In genomic region chr7:136635755-136636154, GRCh38 we compare ENCODE assay signal across 39 cellular contexts.
"Had no signal": no experiment of that assay in that cellular context is flagged by ENCODE, and none has a peak within 500 bp of the region (broad histone marks: within the 10 kb centered on the region; RNA-seq: fewer than 3 reads in every experiment).

No MANE protein-coding gene starts in this region.

- H3K4me1 ChIP-seq: adrenal gland, body of pancreas, breast epithelium had no signal

- H3K27me3 Mint-ChIP-seq: activated B cell treated with CpG ODN at 0.5 μM for 24 hours; activated CD4-positive, alpha-beta memory T cell treated with anti-CD3 and anti-CD28 coated beads for 36 hours; activated CD4-positive, alpha-beta T cell treated with anti-CD3 and anti-CD28 coated beads, Interleukin-2, amount 10 ng/mL, durations not matched to agents 24 days and 14 days; activated CD8-positive, alpha-beta T cell treated with anti-CD3 and anti-CD28 coated beads for 36 hours; activated naive CD8-positive, alpha-beta T cell treated with anti-CD3 and anti-CD28 coated beads for 36 hours; activated T-helper 17 cell treated with anti-CD3 and anti-CD28 coated beads, Interleukin-2, amount 50 U/mL, for 72 hours; central memory CD8-positive, alpha-beta T cell had no signal

- H3K36me3 ChIP-seq: adrenal gland, brain microvascular endothelial cell, breast epithelium, cardiac muscle cell had no signal

- H3K9me3 ChIP-seq: adrenal gland, body of pancreas, breast epithelium had no signal

- DNase-seq: activated B cell treated with CpG ODN at 0.5 μM for 24 hours; activated CD4-positive, alpha-beta memory T cell treated with anti-CD3 and anti-CD28 coated beads for 36 hours; activated CD4-positive, alpha-beta T cell treated with anti-CD3 and anti-CD28 coated beads for 4 hours; activated CD4-positive, alpha-beta T cell treated with anti-CD3 and anti-CD28 coated beads, Interleukin-2, amount 10 ng/mL, durations not matched to agents 24 days and 14 days; activated CD4-positive, alpha-beta T cell treated with anti-CD3 and anti-CD28 coated beads, Interleukin-2, amount 50 U/mL, for 1 hour; activated CD4-positive, alpha-beta T cell treated with anti-CD3 and anti-CD28 coated beads, Interleukin-2, amount 50 U/mL, for 4 hours; activated CD4-positive, CD25-positive, alpha-beta regulatory T cell treated with anti-CD3 and anti-CD28 coated beads, Interleukin-2, amount 50 U/mL, for 72 hours; activated CD8-positive, alpha-beta memory T cell treated with anti-CD3 and anti-CD28 coated beads, Interleukin-2, amount 50 U/mL, for 4 hours; activated CD8-positive, alpha-beta T cell treated with anti-CD3 and anti-CD28 coated beads for 36 hours; activated effector memory CD4-positive, alpha-beta T cell treated with anti-CD3 and anti-CD28 coated beads, Interleukin-2, amount 50 U/mL, for 16 hours; activated gamma-delta T cell treated with Interleukin-2 at 50 U/mL for 16 hours; activated naive CD4-positive, alpha-beta T cell; activated naive CD4-positive, alpha-beta T cell treated with anti-CD3 and anti-CD28 coated beads for 36 hours; activated naive CD4-positive, alpha-beta T cell treated with anti-CD3 and anti-CD28 coated beads, Interleukin-2, amount 50 U/mL, for 16 hours; activated naive CD8-positive, alpha-beta T cell treated with anti-CD3 and anti-CD28 coated beads for 36 hours; activated T-cell treated with anti-CD3 and anti-CD28 coated beads for 4 hours; activated T-cell treated with anti-CD3 and anti-CD28 coated beads, Interleukin-2, amount 50 U/mL, for 1 hour; activated T-cell treated with anti-CD3 and anti-CD28 coated beads, Interleukin-2, amount 50 U/mL, for 4 hours; activated T-cell treated with anti-CD3 and anti-CD28 coated beads, Interleukin-2, amount 50 U/mL, for 72 hours; adrenal gland; amniotic stem cell; aorta; body of pancreas; brain microvascular endothelial cell; caudate nucleus; cerebellar nuclear complex; T-helper 2 cell; T-helper 9 cell had no signal

- H3K27ac ChIP-seq: adrenal gland, body of pancreas, brain microvascular endothelial cell, breast epithelium, cardiac muscle cell, VCaP had no signal

- H3K4me3 Mint-ChIP-seq: activated B cell treated with CpG ODN at 0.5 μM for 24 hours; activated CD4-positive, alpha-beta memory T cell treated with anti-CD3 and anti-CD28 coated beads for 36 hours; activated CD4-positive, alpha-beta T cell treated with anti-CD3 and anti-CD28 coated beads, Interleukin-2, amount 10 ng/mL, durations not matched to agents 24 days and 14 days; activated CD8-positive, alpha-beta T cell treated with anti-CD3 and anti-CD28 coated beads for 36 hours; activated naive CD4-positive, alpha-beta T cell treated with anti-CD3 and anti-CD28 coated beads for 36 hours; activated naive CD8-positive, alpha-beta T cell treated with anti-CD3 and anti-CD28 coated beads for 36 hours; activated T-cell treated with anti-CD3 and anti-CD28 coated beads, Interleukin-2, amount 50 U/mL, for 4 hours; activated T-cell treated with anti-CD3 and anti-CD28 coated beads, Interleukin-2, amount 50 U/mL, for 72 hours; activated T-helper 1 cell treated with anti-CD3 and anti-CD28 coated beads, Interleukin-12 subunit alpha, Interleukin-12 subunit beta, Interleukin-2, Interleukin-4 antibody, amounts not matched to agents 30 ng/mL and 10 ng/mL and 1 ng/mL, durations not matched to agents 14 hours and 24 hours and 36 hours; activated T-helper 17 cell treated with anti-CD3 and anti-CD28 coated beads, Interleukin-2, amount 50 U/mL, for 72 hours; central memory CD8-positive, alpha-beta T cell; T-helper 1 cell treated with Interleukin-12 subunit alpha and Interleukin-12 subunit beta and Interleukin-4 antibody, amounts not matched to agents 30 μg/mL and 1 μg/mL, for 36 hours; T-helper 2 cell treated with Interferon-gamma antibody and Interleukin-4, amounts not matched to agents 5 μg/mL and 100 μg/mL, for 36 hours had no signal

- H3K4me3 ChIP-seq: adrenal gland, body of pancreas, breast epithelium, cardiac muscle cell had no signal

- ATAC-seq: activated CD8-positive, alpha-beta T cell treated with anti-CD3 and anti-CD28 coated beads for 36 hours; activated naive CD4-positive, alpha-beta T cell treated with anti-CD3 and anti-CD28 coated beads, Interleukin-2, amount 50 U/mL, for 72 hours; activated T-cell treated with anti-CD3 and anti-CD28 coated beads, Interleukin-2, amount 50 U/mL, for 4 hours; activated T-cell treated with anti-CD3 and anti-CD28 coated beads, Interleukin-2, amount 50 U/mL, for 72 hours; activated T-helper 17 cell treated with anti-CD3 and anti-CD28 coated beads, Interleukin-2, amount 50 U/mL, for 72 hours; body of pancreas had no signal

- H3K27ac Mint-ChIP-seq: activated B cell treated with CpG ODN at 0.5 μM for 24 hours; activated CD4-positive, alpha-beta memory T cell treated with anti-CD3 and anti-CD28 coated beads for 36 hours; activated CD4-positive, alpha-beta T cell treated with anti-CD3 and anti-CD28 coated beads, Interleukin-2, amount 10 ng/mL, durations not matched to agents 24 days and 14 days; activated CD8-positive, alpha-beta T cell treated with anti-CD3 and anti-CD28 coated beads for 36 hours; activated naive CD4-positive, alpha-beta T cell treated with anti-CD3 and anti-CD28 coated beads for 36 hours; activated naive CD4-positive, alpha-beta T cell treated with anti-CD3 and anti-CD28 coated beads, Interleukin-2, amount 50 U/mL, for 72 hours; activated naive CD8-positive, alpha-beta T cell treated with anti-CD3 and anti-CD28 coated beads for 36 hours; activated T-cell treated with anti-CD3 and anti-CD28 coated beads, Interleukin-2, amount 50 U/mL, for 72 hours; activated T-helper 1 cell treated with anti-CD3 and anti-CD28 coated beads, Interleukin-12 subunit alpha, Interleukin-12 subunit beta, Interleukin-2, Interleukin-4 antibody, amounts not matched to agents 30 ng/mL and 10 ng/mL and 1 ng/mL, durations not matched to agents 14 hours and 24 hours and 36 hours; activated T-helper 17 cell treated with anti-CD3 and anti-CD28 coated beads, Interleukin-2, amount 50 U/mL, for 72 hours; T-helper 1 cell treated with Interleukin-12 subunit alpha and Interleukin-12 subunit beta and Interleukin-4 antibody, amounts not matched to agents 30 μg/mL and 1 μg/mL, for 36 hours; T-helper 2 cell treated with Interferon-gamma antibody and Interleukin-4, amounts not matched to agents 5 μg/mL and 100 μg/mL, for 36 hours had no signal

- H3K27me3 ChIP-seq: adrenal gland, body of pancreas, brain microvascular endothelial cell, breast epithelium, cardiac muscle cell had no signal

- H3K4me1 Mint-ChIP-seq: activated B cell treated with CpG ODN at 0.5 μM for 24 hours; activated CD4-positive, alpha-beta T cell treated with anti-CD3 and anti-CD28 coated beads, Interleukin-2, amount 10 ng/mL, durations not matched to agents 24 days and 14 days; activated naive CD8-positive, alpha-beta T cell treated with anti-CD3 and anti-CD28 coated beads for 36 hours; activated T-helper 17 cell treated with anti-CD3 and anti-CD28 coated beads, Interleukin-2, amount 50 U/mL, for 72 hours; central memory CD8-positive, alpha-beta T cell had no signal

- H3K36me3 Mint-ChIP-seq: activated CD4-positive, alpha-beta memory T cell treated with anti-CD3 and anti-CD28 coated beads for 36 hours; activated naive CD4-positive, alpha-beta T cell treated with anti-CD3 and anti-CD28 coated beads, Interleukin-2, amount 50 U/mL, for 72 hours; activated naive CD8-positive, alpha-beta T cell treated with anti-CD3 and anti-CD28 coated beads for 36 hours had no signal

- FAIRE-seq: astrocyte, TTC549 had no signal
